In genomic region chr11:26297179-26297970, GRCh38 we compare ENCODE assay signal across 8 cellular contexts. TPM values are rescaled to one million over a fixed set of nuclear protein-coding genes. Genes with fewer than 3 reads are reported as not detected.
DNase-seq lines count a peak whose midpoint lies in the region; ATAC-seq, FAIRE-seq and TF ChIP-seq lines count a peak whose summit lies in the region.

No MANE protein-coding gene starts in this region.

- FAIRE-seq in GM12878 (lab: Jason Lieb, UNC) (no peak), islet of Langerhans (lab: Jason Lieb, UNC) (peak; percentile 94)

- H3K27me3 ChIP-seq in GM12878 (replicated peaks in 1 of 2; ENCODE audit: control insufficient read depth in 2 of 2, insufficient read depth in 2 of 2, low read length in 1 of 2) (no peaks in the 10 kb centered on the region), upper lobe of left lung (no peaks in the 10 kb centered on the region)

- 2% methylated on average over 5 of the region's 5 CpGs for WGBS in GM12878 (ENCODE audit: insufficient coverage, insufficient replicate concordance, low lambda C conversion rate, missing lambda C conversion rate)
- WGBS in upper lobe of left lung, 2 donors: 17 to 22% methylated on average over 5 of the region's 5 CpGs

- TF ChIP-seq POLR2A in GM12878 (IDR thresholded peaks at IDR 0.05; ENCODE audit: low read depth, low read length) (no peak), upper lobe of left lung (IDR thresholded peaks at IDR 0.05) (no peak)

- in situ Hi-C loops in GM12878 (cut with MboI): loop anchor here (5.0 to 10.0 kb wide), 4 partner anchors 257 to 1177 kb away; partner anchors contain the start of gene LGR4

- RAD21 ChIA-PET in GM12878 (lab: Charles Lee; ENCODE audit: unreplicated experiment): interaction anchor here (0.8 to 2.8 kb wide), 10 partner anchors 11 to 862 kb away, joined by 3 to 17 read pairs (median 4); no protein-coding TSS in a partner anchor

- TF ChIP-seq EP300 in GM12878 (IDR thresholded peaks at IDR 0.05; ENCODE audit: borderline replicate concordance in 1 of 2, control insufficient read depth in 1 of 2, low read depth in 2 of 2, low read length in 2 of 2) (no peak), upper lobe of left lung (IDR thresholded peaks at IDR 0.05) (no peak)

- H3K4me2 ChIP-seq in GM12878 (ENCODE audit: control insufficient read depth, insufficient read depth): no peak overlapping the region

- BruUV-seq in GM12878 (replicated peaks; lab: Mats Ljungman, UMichigan): no TSS peak

- H3K27ac ChIP-seq in GM12878 (ENCODE audit: control insufficient read depth, insufficient read depth) (no peak overlapping the region), upper lobe of left lung (no peak overlapping the region)

- peak; percentile 94 for ATAC-seq in GM18519 (IDR thresholded peaks at IDR 0.05; ENCODE audit: low FRiP score, unreplicated experiment)
- peak; percentile 64 for ATAC-seq in HG03045 (IDR thresholded peaks at IDR 0.05; ENCODE audit: unreplicated experiment)
- peak; percentile 92 for ATAC-seq in GM12878
- ATAC-seq in upper lobe of left lung (ENCODE audit: low FRiP score in 2 of 2): peak; percentile 75 to 83

- peak; percentile 66 for TF ChIP-seq CTCF in AG09319 (IDR thresholded peaks at IDR 0.05; ENCODE audit: low read depth, low read length)
- TF ChIP-seq CTCF in GM12878 (IDR thresholded peaks at IDR 0.05 in 2 of 3, conservative IDR thresholded peaks at IDR 0.05 in 1 of 3; ENCODE audit: control insufficient read depth in 2 of 3, extremely low read depth in 1 of 3, insufficient read depth in 1 of 3, low read depth in 3 of 3, low read length in 3 of 3): peak; percentile 56 to 73 (median 67)
- peak; percentile 19 to 75 (median 54) for TF ChIP-seq CTCF in upper lobe of left lung (IDR thresholded peaks at IDR 0.05)

- CTCF ChIA-PET in GM12878 (lab: Yijun Ruan, JAX): interaction anchor here (1.0 to 4.9 kb wide), 26 partner anchors 11 to 1201 kb away, joined by 3 to 46 read pairs (median 6); no protein-coding TSS in a partner anchor

- intact Hi-C loops in GM12878 (cut with micrococcal nuclease; ENCODE audit: unreplicated experiment): loop anchor here (1.0 to 2.0 kb wide), 3 partner anchors 254 to 453 kb away; no protein-coding TSS in a partner anchor
- intact Hi-C loops in posterior cingulate gyrus (cut with DNase I): loop anchor here (5.0 kb wide), 4 partner anchors 255 to 860 kb away; no protein-coding TSS in a partner anchor

- TF ChIP-seq RAD21 in GM12878 (IDR thresholded peaks at IDR 0.05; ENCODE audit: insufficient read depth, low read depth, low read length): peak; percentile 79

- H2AFZ ChIP-seq in GM12878 (ENCODE audit: control insufficient read depth, low read depth, low read length): no peak overlapping the region

- peak; percentile 29 for DNase-seq in AG09319 (ENCODE audit: extremely low read depth, low read depth)
- peak; percentile 5 for DNase-seq in NCI-H2196 (lab: John Stamatoyannopoulos, UW; ENCODE audit: unreplicated experiment)
- DNase-seq in GM12878 (ENCODE audit: low read depth, low spot score): no peak
- DNase-seq in upper lobe of left lung: no peak
- DNase-seq in posterior cingulate gyrus: no peak

- H3K79me2 ChIP-seq in GM12878 (ENCODE audit: control insufficient read depth, insufficient read depth, low read length): no peaks in the 10 kb centered on the region

- H3K4me1 ChIP-seq in GM12878 (ENCODE audit: control insufficient read depth, insufficient read depth, low read length) (no peaks in the 10 kb centered on the region), upper lobe of left lung (no peaks in the 10 kb centered on the region)

- POLR2A ChIA-PET in GM12878 (lab: Charles Lee): no interaction called here

- H3K9me3 ChIP-seq in GM12878 (replicated peaks; ENCODE audit: control insufficient read depth, insufficient read depth, low read length) (no peaks in the 10 kb centered on the region), upper lobe of left lung (no peaks in the 10 kb centered on the region)

- SMC1A ChIA-PET in GM12878 (lab: Charles Lee; ENCODE audit: uncharacterized antibody, unreplicated experiment): interaction anchor here (0.6 to 4.3 kb wide), 23 partner anchors 8 to 865 kb away, joined by 3 to 32 read pairs (median 4); no protein-coding TSS in a partner anchor

- H3K36me3 ChIP-seq in GM12878 (ENCODE audit: control insufficient read depth in 2 of 2, insufficient read depth in 2 of 2, low read length in 1 of 2) (no peaks in the 10 kb centered on the region), upper lobe of left lung (no peaks in the 10 kb centered on the region)

- no peak overlapping the region for H3K9ac ChIP-seq in GM12878 (ENCODE audit: control insufficient read depth, insufficient read depth, low read length)

- H4K20me1 ChIP-seq in GM12878 (ENCODE audit: control insufficient read depth, insufficient read depth): no peaks in the 10 kb centered on the region

- no peak overlapping the region for H3K4me3 ChIP-seq in GM12878
- H3K4me3 ChIP-seq in upper lobe of left lung: no peak overlapping the region

TF ChIP-seq in GM12878, 131 proteins besides CTCF, POLR2A, EP300 and RAD21:
- no peak for TF ChIP-seq CREM (IDR thresholded peaks at IDR 0.05; ENCODE audit: low read depth)
- TF ChIP-seq ASH2L (IDR thresholded peaks at IDR 0.05; ENCODE audit: borderline replicate concordance, low read depth): no peak
- TF ChIP-seq HDAC2 (IDR thresholded peaks at IDR 0.05): no peak
- no peak for TF ChIP-seq RELA (IDR thresholded peaks at IDR 0.05; ENCODE audit: borderline replicate concordance, partially characterized antibody)
- TF ChIP-seq HSF1 (IDR thresholded peaks at IDR 0.05; ENCODE audit: low read depth, low read length): no peak
- peak; percentile 42; the same call in 1 of the 2 replicates for TF ChIP-seq PKNOX1 (IDR thresholded peaks at IDR 0.05)
- peak; percentile 56; the same call in 1 of the 2 replicates for TF ChIP-seq SMC3 (IDR thresholded peaks at IDR 0.05; ENCODE audit: borderline replicate concordance, low read length)
- no peak for TF ChIP-seq POU2F2 (IDR thresholded peaks at IDR 0.05; ENCODE audit: borderline replicate concordance, low read depth, low read length)

RNA-seq across cellular contexts. Expression of gene ANO3, which starts 34.6 kb away (rescaled TPM):
- 1.9 and 2.0 TPM in 2 replicates for total RNA-seq in GM12878 (2013; cell fraction: nucleolus; rRNA removed)
- 0.51 and 0.65 TPM in 2 replicates for total RNA-seq in GM12878 (2014; rRNA removed)
- total RNA-seq in GM12878 (2014; rRNA removed; fragmentation: Illumina TruSeq; extraction: Trizol): 0.45 and 0.64 TPM in 2 replicates
- 0.26 and 0.35 TPM in 2 replicates for total RNA-seq in GM12878 (2021)
- polyA plus RNA-seq in GM12878 (2011; ENCODE audit: low read depth): 0.18 TPM
- 5.9 and 8.0 TPM in 2 replicates for polyA plus RNA-seq in GM12878 (2011; rRNA removed)
- 1.8 and 2.4 TPM in 2 replicates for polyA plus RNA-seq in GM12878 (2011; cell fraction: cytosol; rRNA removed)
- 2.9 and 3.2 TPM in 2 replicates for polyA plus RNA-seq in GM12878 (2011; cell fraction: nucleus; rRNA removed)
- 0.27 and 0.28 TPM in 2 replicates for polyA plus RNA-seq in GM12878 (2012)
- polyA plus RNA-seq in GM12878 (2014; fragmentation: Illumina TruSeq; extraction: Trizol): 0.43 and 0.60 TPM in 2 replicates
- under 1 TPM; 0.14 to 0.27 TPM for polyA plus RNA-seq in GM12878 (2014; fragmentation: Nextera tagmentation; extraction: Ambion mirVana)
- polyA plus RNA-seq in GM12878 (2014; rRNA removed): 0.14 and 0.65 TPM in 2 replicates
- under 1 TPM; 0.13 to 0.63 TPM for polyA plus RNA-seq in GM12878 (2016; fragmentation: Nextera tagmentation; extraction: Ambion mirVana)
- 6.7 and 9.5 TPM in 2 replicates for polyA minus RNA-seq in GM12878 (2011; rRNA and poly(A)+ RNA removed)
- polyA minus RNA-seq in GM12878 (2011; cell fraction: cytosol; rRNA and poly(A)+ RNA removed): 2.1 and 3.7 TPM in 2 replicates
- polyA minus RNA-seq in GM12878 (2011; cell fraction: nucleus; rRNA and poly(A)+ RNA removed): 4.5 and 5.3 TPM in 2 replicates
- total RNA-seq in upper lobe of left lung: under 1 TPM in 5 of 6 donors, not detected in 1; 0.30 to 0.57 (median 0.33) TPM

Comparison
In these comparisons a context has a peak if more than half of its experiments do, and no peak if none do; other contexts are left out.
1. DNase-seq: peak in AG09319 (single experiment) and NCI-H2196 (single experiment); none in GM12878 (single experiment), upper lobe of left lung (0 of 2) and posterior cingulate gyrus (0 of 10).
2. Peak in every context shown above with its lines, with median percentiles within 50 percentile points of each other: CTCF ChIP-seq and ATAC-seq.